1 cellular context compared by ENCODE assay signal in the genomic region with DNA sequence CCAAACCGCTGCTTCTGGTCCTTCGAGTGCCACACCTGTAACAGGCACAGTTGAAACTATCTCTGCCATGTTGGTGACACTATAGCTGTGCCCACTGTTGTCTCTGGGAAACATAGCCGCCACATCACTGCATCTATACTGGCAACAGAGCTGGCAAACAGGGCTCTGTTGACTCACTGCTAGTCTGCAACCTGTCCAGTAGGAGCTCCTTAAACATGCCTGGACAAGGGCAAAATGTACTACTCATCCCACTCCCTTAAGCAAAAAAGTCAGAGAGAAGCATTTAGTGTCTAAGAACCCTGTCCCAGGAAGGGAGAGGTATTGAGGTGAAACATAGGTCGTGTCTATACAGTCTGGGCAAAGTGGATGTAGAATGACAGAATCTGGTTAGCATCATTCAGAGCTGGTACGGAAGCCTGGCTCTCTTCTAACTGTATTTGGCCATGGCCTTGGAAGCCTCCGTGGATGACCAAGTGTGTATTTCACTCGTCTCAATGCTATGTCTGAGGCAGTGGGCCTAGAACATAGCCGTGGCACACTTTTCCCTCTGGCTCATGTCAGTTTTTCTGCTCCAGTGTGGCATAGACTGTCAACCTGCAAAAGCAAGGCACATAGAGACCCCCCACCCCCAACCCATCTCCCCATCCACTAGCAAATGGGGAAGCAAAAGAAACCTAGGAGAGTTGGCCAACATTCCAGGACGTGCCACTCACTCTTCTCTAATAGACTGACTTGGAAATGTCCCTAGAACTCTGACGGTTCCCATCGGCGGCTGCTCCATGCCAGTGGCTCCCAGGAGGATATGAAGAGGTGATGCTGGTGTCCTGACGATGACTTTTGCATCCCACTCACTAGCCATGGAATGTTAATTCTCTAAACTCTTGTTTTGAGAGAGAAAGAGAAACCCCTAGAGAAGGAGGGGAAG.
TF ChIP-seq lines count a peak whose summit lies in the region.

No MANE protein-coding gene starts in this region.

TF ChIP-seq in IMR-90, 13 proteins besides CTCF, POLR2A, EP300 and RAD21:
- TF ChIP-seq RCOR1 (IDR thresholded peaks at IDR 0.05; ENCODE audit: insufficient replicate concordance, low read length): no peak
- no peak for TF ChIP-seq MAFK (IDR thresholded peaks at IDR 0.05; ENCODE audit: low read depth, low read length)
- no peak for TF ChIP-seq MXI1 (IDR thresholded peaks at IDR 0.05; ENCODE audit: borderline replicate concordance, low read depth, low read length)
- TF ChIP-seq BHLHE40 (IDR thresholded peaks at IDR 0.05; ENCODE audit: low read depth, low read length): no peak
- TF ChIP-seq FOS (IDR thresholded peaks at IDR 0.05; ENCODE audit: low read depth, low read length): no peak
- TF ChIP-seq CHD1 (IDR thresholded peaks at IDR 0.05; ENCODE audit: low read depth, low read length): no peak
- TF ChIP-seq NFE2L2 (IDR thresholded peaks at IDR 0.05; ENCODE audit: low read depth, low read length): no peak
- TF ChIP-seq SMC3 (IDR thresholded peaks at IDR 0.05; ENCODE audit: low read depth, low read length): no peak
- no peak for TF ChIP-seq CEBPB (IDR thresholded peaks at IDR 0.05; ENCODE audit: low read depth, low read length)
- TF ChIP-seq, protein P1, sequence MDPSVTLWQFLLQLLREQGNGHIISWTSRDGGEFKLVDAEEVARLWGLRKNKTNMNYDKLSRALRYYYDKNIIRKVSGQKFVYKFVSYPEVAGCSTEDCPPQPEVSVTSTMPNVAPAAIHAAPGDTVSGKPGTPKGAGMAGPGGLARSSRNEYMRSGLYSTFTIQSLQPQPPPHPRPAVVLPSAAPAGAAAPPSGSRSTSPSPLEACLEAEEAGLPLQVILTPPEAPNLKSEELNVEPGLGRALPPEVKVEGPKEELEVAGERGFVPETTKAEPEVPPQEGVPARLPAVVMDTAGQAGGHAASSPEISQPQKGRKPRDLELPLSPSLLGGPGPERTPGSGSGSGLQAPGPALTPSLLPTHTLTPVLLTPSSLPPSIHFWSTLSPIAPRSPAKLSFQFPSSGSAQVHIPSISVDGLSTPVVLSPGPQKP (IDR thresholded peaks at IDR 0.05; ENCODE audit: borderline replicate concordance, low read depth, low read length): no peak
- no peak for TF ChIP-seq MAZ (IDR thresholded peaks at IDR 0.05; ENCODE audit: borderline replicate concordance, low read depth, low read length)
- no peak for TF ChIP-seq RFX5 (IDR thresholded peaks at IDR 0.05; ENCODE audit: low read depth, low read length)
- TF ChIP-seq, protein P2, sequence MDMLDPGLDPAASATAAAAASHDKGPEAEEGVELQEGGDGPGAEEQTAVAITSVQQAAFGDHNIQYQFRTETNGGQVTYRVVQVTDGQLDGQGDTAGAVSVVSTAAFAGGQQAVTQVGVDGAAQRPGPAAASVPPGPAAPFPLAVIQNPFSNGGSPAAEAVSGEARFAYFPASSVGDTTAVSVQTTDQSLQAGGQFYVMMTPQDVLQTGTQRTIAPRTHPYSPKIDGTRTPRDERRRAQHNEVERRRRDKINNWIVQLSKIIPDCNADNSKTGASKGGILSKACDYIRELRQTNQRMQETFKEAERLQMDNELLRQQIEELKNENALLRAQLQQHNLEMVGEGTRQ (IDR thresholded peaks at IDR 0.05; ENCODE audit: low read depth, low read length): no peak
